18 cellular contexts compared by ENCODE assay signal in the genomic region with DNA sequence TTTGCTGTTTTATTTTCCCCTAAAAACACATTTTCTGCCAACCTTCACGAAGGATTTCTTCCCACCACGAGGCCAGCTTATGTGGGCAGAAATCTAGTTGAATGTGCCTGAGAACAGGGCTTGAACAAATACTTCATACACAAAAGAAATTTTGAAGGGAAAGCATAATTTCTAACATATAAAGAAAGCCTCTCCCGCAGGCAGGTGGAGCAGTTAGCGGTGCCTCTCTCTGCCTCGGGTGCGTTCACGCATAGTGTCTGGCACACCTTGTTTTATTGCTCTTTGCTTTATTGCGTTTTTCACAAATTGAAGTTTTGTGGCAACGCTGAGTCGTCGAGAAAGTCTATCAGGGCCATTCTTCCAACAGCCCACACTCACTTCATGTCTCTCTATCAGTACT. TPM values are rescaled to one million over a fixed set of nuclear protein-coding genes. Genes with fewer than 3 reads are reported as not detected.
"Had no signal": no experiment of that assay in that cellular context is flagged by ENCODE, and none has a peak within 500 bp of the region (broad histone marks: within the 10 kb centered on the region; RNA-seq: fewer than 3 reads in every experiment).

No MANE protein-coding gene starts in this region.

- H3K4me1 ChIP-seq: parathyroid adenoma had no signal

- H3K36me3 ChIP-seq: lower lobe of right lung, vagina had no signal

- H3K9me3 ChIP-seq: lower lobe of right lung, tibial artery, vagina had no signal

- H3K27ac ChIP-seq: coronary artery, lower lobe of right lung, parathyroid adenoma, tibial artery, vagina had no signal

- H3K4me3 Mint-ChIP-seq: activated naive CD8-positive, alpha-beta T cell treated with anti-CD3 and anti-CD28 coated beads for 36 hours; brain; immature natural killer cell; stimulated activated memory B cell treated with anti-CD40 and anti-IgM and Interleukin-4, amounts not matched to agents 10 μg/mL and 1 μg/mL and 100 μg/mL, for 72 hours had no signal

- H3K4me3 ChIP-seq: coronary artery, lower lobe of right lung, tibial artery, vagina had no signal

- H3K36me3 Mint-ChIP-seq: stimulated activated memory B cell treated with anti-CD40 and anti-IgM and Interleukin-4, amounts not matched to agents 10 μg/mL and 1 μg/mL and 100 μg/mL, for 72 hours had no signal

- H2AFZ ChIP-seq: parathyroid adenoma had no signal

- DNase-seq: activated CD4-positive, alpha-beta T cell treated with anti-CD3 and anti-CD28 coated beads, Interleukin-2, amount 50 U/mL, for 48 hours; activated CD4-positive, CD25-positive, alpha-beta regulatory T cell treated with anti-CD3 and anti-CD28 coated beads, Interleukin-2, amount 50 U/mL, for 72 hours; activated gamma-delta T cell treated with Interleukin-2 at 50 U/mL for 16 hours; activated naive CD8-positive, alpha-beta T cell treated with anti-CD3 and anti-CD28 coated beads for 36 hours; amygdala; central memory CD4-positive, alpha-beta T cell; effector CD4-positive, alpha-beta T cell; foreskin melanocyte; immature natural killer cell; lower lobe of right lung; midbrain; T-helper 9 cell; tibial artery had no signal

- ATAC-seq: lower lobe of right lung; stimulated activated memory B cell treated with anti-CD40 and anti-IgM and Interleukin-4, amounts not matched to agents 10 μg/mL and 1 μg/mL and 100 μg/mL, for 72 hours had no signal

- H3K9me3 Mint-ChIP-seq: activated naive CD8-positive, alpha-beta T cell treated with anti-CD3 and anti-CD28 coated beads for 36 hours; brain; immature natural killer cell; stimulated activated memory B cell treated with anti-CD40 and anti-IgM and Interleukin-4, amounts not matched to agents 10 μg/mL and 1 μg/mL and 100 μg/mL, for 72 hours had no signal

- H3K27me3 Mint-ChIP-seq: activated naive CD8-positive, alpha-beta T cell treated with anti-CD3 and anti-CD28 coated beads for 36 hours; stimulated activated memory B cell treated with anti-CD40 and anti-IgM and Interleukin-4, amounts not matched to agents 10 μg/mL and 1 μg/mL and 100 μg/mL, for 72 hours had no signal

- H3K27ac Mint-ChIP-seq: activated naive CD8-positive, alpha-beta T cell treated with anti-CD3 and anti-CD28 coated beads for 36 hours; stimulated activated memory B cell treated with anti-CD40 and anti-IgM and Interleukin-4, amounts not matched to agents 10 μg/mL and 1 μg/mL and 100 μg/mL, for 72 hours had no signal

- H3K27me3 ChIP-seq: tibial artery, vagina had no signal

- H3K9ac ChIP-seq: parathyroid adenoma had no signal

RNA-seq across cellular contexts. Expression of a gene that starts 54.4 kb away (rescaled TPM):
- total RNA-seq: activated naive CD8-positive, alpha-beta T cell treated with anti-CD3 and anti-CD28 coated beads for 36 hours had no signal
